8 cellular contexts compared by ENCODE assay signal in genomic region chr16:12803203-12804093, GRCh38. TPM values are rescaled to one million over a fixed set of nuclear protein-coding genes. Genes with fewer than 3 reads are reported as not detected.
A peak's percentile ranks its signal among the peaks of the same experiment; 100 is the strongest.
DNase-seq lines count a peak whose midpoint lies in the region; ATAC-seq and TF ChIP-seq lines count a peak whose summit lies in the region.

CPPED1 (minus strand) TSS chr16:12803887; CDS start chr16:12803776, 111 bp downstream.

- H3K36me3 ChIP-seq in colonic mucosa: no peaks in the 10 kb centered on the region

- H3K4me3 ChIP-seq in AG09309 (ENCODE audit: control insufficient read depth, low read depth, low read length) (peak within 1 kb of the TSS; percentile 81), colonic mucosa (peak within 1 kb of the TSS; percentile 52)

- intact Hi-C loops in colonic mucosa (cut with DNase I) (no loop called here), left colon (cut with DNase I, micrococcal nuclease) (no loop called here)

- H3K9me3 ChIP-seq in colonic mucosa: no peaks in the 10 kb centered on the region

- peaks cover 3% of the 10 kb centered on the region for H3K4me1 ChIP-seq in colonic mucosa

- peak; percentile 67 for DNase-seq in AG09309 (ENCODE audit: low read depth)
- DNase-seq in NCI-H510A (lab: John Stamatoyannopoulos, UW): peak; percentile 53
- DNase-seq in activated CD4-positive, alpha-beta T cell treated with anti-CD3 and anti-CD28 coated beads for 48 hours: peak; percentile 94
- DNase-seq in colonic mucosa: peak; percentile 93
- DNase-seq in left colon: peak; percentile 92 to 95
- DNase-seq in stimulated activated CD4-positive, alpha-beta T cell treated with anti-CD3 and anti-CD28 coated beads, Interleukin-1b, Interleukin-23, amount 100 ng/mL, for 24 hours (ENCODE audit: low read depth in 4 of 4, low spot score in 1 of 4): peak; percentile 74 to 87 (median 84)

- no peaks in the 10 kb centered on the region for H3K27me3 ChIP-seq in colonic mucosa

- TF ChIP-seq CTCF in AG09309 (IDR thresholded peaks at IDR 0.05; ENCODE audit: control insufficient read depth, insufficient read depth, low read depth, low read length, missing control alignments) (no peak), colonic mucosa (IDR thresholded peaks at IDR 0.05) (no peak)

- peak within 1 kb of the TSS; percentile 64 to 78 for H3K9ac ChIP-seq in colonic mucosa (ENCODE audit: low read depth in 2 of 2, low read length in 2 of 2)

- ATAC-seq in GM19025 (IDR thresholded peaks at IDR 0.05; ENCODE audit: low read depth, unreplicated experiment): peak; percentile 79
- peak; percentile 88 for ATAC-seq in HG03280 (IDR thresholded peaks at IDR 0.05; ENCODE audit: unreplicated experiment)
- ATAC-seq in left colon: peak; percentile 96

- peak within 1 kb of the TSS; percentile 77 for H3K27ac ChIP-seq in colonic mucosa

RNA-seq across cellular contexts. Expression of gene CPPED1, which starts in this region (rescaled TPM):
- 10 to 100 TPM; 22.8 to 29.1 TPM for total RNA-seq in colonic mucosa
- 10 to 100 TPM; 22.0 to 24.0 TPM for total RNA-seq in left colon

Comparison
In these comparisons a context has a peak if more than half of its experiments do, and no peak if none do; other contexts are left out.
1. Peak in every context shown above with its lines: DNase-seq, ATAC-seq, H3K4me3 ChIP-seq and H3K27ac ChIP-seq.